In the genomic region with DNA sequence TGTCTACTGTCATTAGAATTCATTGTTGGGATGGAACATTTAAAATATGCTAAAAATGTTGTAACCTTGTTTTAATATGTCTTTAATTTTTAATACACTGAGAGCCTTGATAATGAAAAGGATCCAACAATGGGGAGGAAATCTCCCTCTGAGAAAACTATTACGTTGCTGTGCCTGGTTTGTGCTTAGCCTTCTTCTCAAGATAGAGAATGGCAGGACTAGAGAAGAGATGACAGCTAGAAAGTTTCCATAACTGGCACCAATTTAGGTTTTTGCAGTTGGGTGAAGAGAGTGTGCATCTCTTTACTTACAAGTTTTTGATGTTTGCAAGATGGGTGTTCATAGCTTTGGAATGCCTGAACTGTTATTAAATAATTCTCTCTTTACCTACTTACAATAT, we compare ENCODE assay signal across 11 cellular contexts. TPM values are rescaled to one million over a fixed set of nuclear protein-coding genes. Genes with fewer than 3 reads are reported as not detected.
"Had no signal": no experiment of that assay in that cellular context is flagged by ENCODE, and none has a peak within 500 bp of the region (broad histone marks: within the 10 kb centered on the region; RNA-seq: fewer than 3 reads in every experiment).

No MANE protein-coding gene starts in this region.

- H2AFZ ChIP-seq: GM23248 had no signal

- H3K4me3 ChIP-seq: GM23248, HAP-1, K562 had no signal

- H3K9ac ChIP-seq: GM23248 had no signal

- H3K9me3 ChIP-seq: HAP-1 had no signal

- H3K9me3 Mint-ChIP-seq: HFFc6 had no signal

- H3K4me3 Mint-ChIP-seq: HFFc6 had no signal

- H3K27ac ChIP-seq: GM23248 had no signal

- ATAC-seq: HCT116, K562 had no signal

- H3K4me1 ChIP-seq: HAP-1 had no signal

- H3K36me3 ChIP-seq: HAP-1 had no signal

- H3K27ac Mint-ChIP-seq: HFFc6 had no signal

- DNase-seq: GM23248, GOT3, H7, HFFc6, IMR-90, KG1 had no signal

RNA-seq across cellular contexts. Expression of gene NANOGP8, which starts 42.6 kb away (rescaled TPM):
- total RNA-seq: GM23248, H4, HFFc6, HT-29, IMR-90, K562 had no signal
- polyA plus RNA-seq: GM23248, IMR-90, K562 had no signal
